In genomic region chr5:122751293-122751753, GRCh38 we compare ENCODE assay signal across 4 cellular contexts.
A peak's percentile ranks its signal among the peaks of the same experiment; 100 is the strongest.
TF ChIP-seq lines count a peak whose summit lies in the region.

No MANE protein-coding gene starts in this region.

TF ChIP-seq in HepG2, 621 proteins besides CTCF, POLR2A, EP300 and RAD21:
- TF ChIP-seq BCLAF1 (IDR thresholded peaks at IDR 0.05) (no peak), ZNF276 (CRISPR knock-in tag; IDR thresholded peaks at IDR 0.05; ENCODE audit: low read depth) (no peak), ATF2 (CRISPR knock-in tag; IDR thresholded peaks at IDR 0.05) (no peak)

TF ChIP-seq in GM12878, 131 proteins besides CTCF, POLR2A, EP300 and RAD21:
- TF ChIP-seq SMARCA5 (IDR thresholded peaks at IDR 0.05): no peak
- TF ChIP-seq KLF5 (IDR thresholded peaks at IDR 0.05; ENCODE audit: partially characterized antibody): no peak
- peak; percentile 88 for TF ChIP-seq MEF2B (IDR thresholded peaks at IDR 0.05; ENCODE audit: partially characterized antibody, poor library complexity, severe bottlenecking)

TF ChIP-seq in SK-N-SH, 30 proteins besides CTCF, POLR2A, EP300 and RAD21:
- TF ChIP-seq RFX5 (IDR thresholded peaks at IDR 0.05; ENCODE audit: low read length) (no peak), JUND (IDR thresholded peaks at IDR 0.05) (no peak), PBX3 (IDR thresholded peaks at IDR 0.05) (no peak), FOXJ3 (CRISPR knock-in tag; IDR thresholded peaks at IDR 0.05) (no peak), FOXM1 (IDR thresholded peaks at IDR 0.05; ENCODE audit: low read depth) (no peak), RCOR1 (IDR thresholded peaks at IDR 0.05; ENCODE audit: low read length) (no peak), TEAD4 (IDR thresholded peaks at IDR 0.05; ENCODE audit: borderline replicate concordance, insufficient read depth) (no peak), YY1 (IDR thresholded peaks at IDR 0.05; ENCODE audit: low read depth) (no peak), TAF1 (IDR thresholded peaks at IDR 0.05; ENCODE audit: borderline replicate concordance, low read depth, low read length) (no peak), USF1 (IDR thresholded peaks at IDR 0.05; ENCODE audit: borderline replicate concordance, low read depth) (no peak), TCF12 (IDR thresholded peaks at IDR 0.05) (no peak), GABPA (IDR thresholded peaks at IDR 0.05; ENCODE audit: low read depth) (no peak), EZH2phosphoT487 (IDR thresholded peaks at IDR 0.05; ENCODE audit: borderline replicate concordance, low read depth) (no peak), SMC3 (IDR thresholded peaks at IDR 0.05; ENCODE audit: low read depth, low read length) (no peak), NFIC (IDR thresholded peaks at IDR 0.05; ENCODE audit: borderline replicate concordance) (no peak)
TF ChIP-seq in SK-N-SH: peak in this region for 0.

TF ChIP-seq in GM12891, 5 proteins besides CTCF, POLR2A, EP300 and RAD21:
- TF ChIP-seq SPI1 (IDR thresholded peaks at IDR 0.05; ENCODE audit: low read depth, low read length) (no peak), POU2F2 (IDR thresholded peaks at IDR 0.05; ENCODE audit: low read depth, low read length) (no peak), TAF1 (IDR thresholded peaks at IDR 0.05; ENCODE audit: low read depth, low read length) (no peak), PAX5 (IDR thresholded peaks at IDR 0.05; ENCODE audit: insufficient read depth, low read length, severe bottlenecking) (no peak), POLR2AphosphoS5 (IDR thresholded peaks at IDR 0.05; ENCODE audit: low read depth, low read length) (no peak)
